16 cellular contexts compared by ENCODE assay signal in genomic region chr6:37779902-37780628, GRCh38. TPM values are rescaled to one million over a fixed set of nuclear protein-coding genes. Genes with fewer than 3 reads are reported as not detected.
DNase-seq lines count a peak whose midpoint lies in the region; ATAC-seq, FAIRE-seq and TF ChIP-seq lines count a peak whose summit lies in the region.
"Had no signal": no experiment of that assay in that cellular context is flagged by ENCODE, and none has a peak within 500 bp of the region (broad histone marks: within the 10 kb centered on the region; RNA-seq: fewer than 3 reads in every experiment).

No MANE protein-coding gene starts in this region.

- no CpG with 5 or more reads among the region's 7 CpGs for WGBS in mesendoderm (ENCODE audit: extremely low coverage, insufficient coverage, low lambda C conversion rate)

- H3K27me3 ChIP-seq in HUES48 (ENCODE audit: control insufficient read depth, insufficient read depth, low read length) (peaks cover 45% of the 10 kb centered on the region), mesendoderm (ENCODE audit: insufficient read depth, low read length, poor library complexity) (no peaks in the 10 kb centered on the region)

- H2AK5ac ChIP-seq in mesendoderm (ENCODE audit: low read length), result no peak overlapping the region

- peak; percentile 64 for FAIRE-seq in GM18507 (lab: Jason Lieb, UNC)
- FAIRE-seq: D721Med had no signal

- H3K4me1 Mint-ChIP-seq in natural killer cell treated with Interleukin-12 subunit alpha and Interleukin-12 subunit beta and Interleukin-15 and Interleukin-18, amount 100 ng/mL, for 72 hours (ENCODE audit: low read depth in 2 of 2), result peaks cover 14 to 17% of the 10 kb centered on the region in 2 donors
- peaks cover 16% of the 10 kb centered on the region for H3K4me1 Mint-ChIP-seq in activated T-cell treated with anti-CD3 and anti-CD28 coated beads, Interleukin-2, amount 50 U/mL, for 4 hours (ENCODE audit: low read depth)

- H3K27ac ChIP-seq in HUES48 (ENCODE audit: low read depth, low read length) (peak overlapping the region; percentile 17), mesendoderm (ENCODE audit: low read depth, low read length) (no peak overlapping the region)
- H3K27ac ChIP-seq: RWPE1 had no signal

- H3K23ac ChIP-seq in mesendoderm (ENCODE audit: low read length), result no peak overlapping the region

- H3K27me3 Mint-ChIP-seq in natural killer cell treated with Interleukin-12 subunit alpha and Interleukin-12 subunit beta and Interleukin-15 and Interleukin-18, amount 100 ng/mL, for 72 hours, result peaks cover 14 to 18% of the 10 kb centered on the region in 2 donors
- H3K27me3 Mint-ChIP-seq in activated T-cell treated with anti-CD3 and anti-CD28 coated beads, Interleukin-2, amount 50 U/mL, for 4 hours (ENCODE audit: low read depth), result peaks cover 35% of the 10 kb centered on the region

- H3K4me3 Mint-ChIP-seq in natural killer cell treated with Interleukin-12 subunit alpha and Interleukin-12 subunit beta and Interleukin-15 and Interleukin-18, amount 100 ng/mL, for 72 hours, result no peak overlapping the region
- no peak overlapping the region for H3K4me3 Mint-ChIP-seq in activated T-cell treated with anti-CD3 and anti-CD28 coated beads, Interleukin-2, amount 50 U/mL, for 4 hours
- H3K4me3 Mint-ChIP-seq: B cell; CD4-positive, alpha-beta memory T cell had no signal

- H3K4me3 ChIP-seq in HUES48 (ENCODE audit: low read depth, low read length), result no peak overlapping the region
- no peak overlapping the region for H3K4me3 ChIP-seq in mesendoderm (ENCODE audit: low read length)

- no peak overlapping the region for H2BK15ac ChIP-seq in mesendoderm (replicated peaks; ENCODE audit: low read depth)

- H4K5ac ChIP-seq in mesendoderm (ENCODE audit: low read length), result peak overlapping the region; percentile 19

- H3K79me2 ChIP-seq in mesendoderm (ENCODE audit: control insufficient read depth, insufficient read depth, low read length), result no peaks in the 10 kb centered on the region

- H3K56ac ChIP-seq in mesendoderm (ENCODE audit: low read length), result peak overlapping the region; percentile 43

- H3K9me3 Mint-ChIP-seq in natural killer cell treated with Interleukin-12 subunit alpha and Interleukin-12 subunit beta and Interleukin-15 and Interleukin-18, amount 100 ng/mL, for 72 hours, result no peaks in the 10 kb centered on the region
- no peaks in the 10 kb centered on the region for H3K9me3 Mint-ChIP-seq in activated T-cell treated with anti-CD3 and anti-CD28 coated beads, Interleukin-2, amount 50 U/mL, for 4 hours
- H3K9me3 Mint-ChIP-seq: CD4-positive, alpha-beta memory T cell; IgD-negative memory B cell had no signal

- no peak for TF ChIP-seq POLR2A in erythroblast (IDR thresholded peaks at IDR 0.05; ENCODE audit: low read length)

- ATAC-seq in natural killer cell treated with Interleukin-12 subunit alpha and Interleukin-12 subunit beta and Interleukin-15 and Interleukin-18, amount 100 ng/mL, for 72 hours, result no peak
- ATAC-seq in activated T-cell treated with anti-CD3 and anti-CD28 coated beads, Interleukin-2, amount 50 U/mL, for 4 hours, result no peak
- ATAC-seq: PC-3 had no signal

- no peaks in the 10 kb centered on the region for H3K36me3 Mint-ChIP-seq in natural killer cell treated with Interleukin-12 subunit alpha and Interleukin-12 subunit beta and Interleukin-15 and Interleukin-18, amount 100 ng/mL, for 72 hours
- H3K36me3 Mint-ChIP-seq in activated T-cell treated with anti-CD3 and anti-CD28 coated beads, Interleukin-2, amount 50 U/mL, for 4 hours (ENCODE audit: insufficient read depth), result no peaks in the 10 kb centered on the region
- H3K36me3 Mint-ChIP-seq: CD4-positive, alpha-beta memory T cell; IgD-negative memory B cell had no signal

- no peak overlapping the region for H3K4me2 ChIP-seq in mesendoderm (ENCODE audit: low read length)

- no peak overlapping the region for H3K4ac ChIP-seq in mesendoderm (ENCODE audit: low read depth, low read length)

- no peak overlapping the region for H3K27ac Mint-ChIP-seq in natural killer cell treated with Interleukin-12 subunit alpha and Interleukin-12 subunit beta and Interleukin-15 and Interleukin-18, amount 100 ng/mL, for 72 hours
- H3K27ac Mint-ChIP-seq: B cell; CD4-positive, alpha-beta memory T cell; IgD-negative memory B cell had no signal

- H3K9ac ChIP-seq in HUES48 (ENCODE audit: low read depth, low read length) (no peak overlapping the region), mesendoderm (ENCODE audit: low read length) (no peak overlapping the region)

- H3K4me1 ChIP-seq in HUES48 (ENCODE audit: control insufficient read depth, insufficient read depth, low read length), result peaks cover 51% of the 10 kb centered on the region
- H3K4me1 ChIP-seq in mesendoderm (ENCODE audit: control insufficient read depth, low read depth, low read length), result peaks cover 22% of the 10 kb centered on the region

- H3K9me3 ChIP-seq in HUES48 (ENCODE audit: control insufficient read depth, insufficient read depth, low read length), result no peaks in the 10 kb centered on the region

- H3K36me3 ChIP-seq in HUES48 (ENCODE audit: control insufficient read depth, insufficient read depth, low read length), result no peaks in the 10 kb centered on the region
- H3K36me3 ChIP-seq in mesendoderm (ENCODE audit: control insufficient read depth, insufficient read depth, low read length), result no peaks in the 10 kb centered on the region

- H3K18ac ChIP-seq in mesendoderm (ENCODE audit: low read length), result no peak overlapping the region

- H2BK5ac ChIP-seq in mesendoderm (ENCODE audit: low read length), result no peak overlapping the region

- no peaks in the 10 kb centered on the region for H3K79me1 ChIP-seq in mesendoderm (ENCODE audit: low read length)

- no peak overlapping the region for H2BK120ac ChIP-seq in mesendoderm (ENCODE audit: low read depth, low read length)

- no peak for DNase-seq in GM18507 (ENCODE audit: extremely low spot score, insufficient read length, low read depth)
- DNase-seq in NCI-H2171 treated with DMSO at 0.1 percent for 48 hours (lab: John Stamatoyannopoulos, UW), result peak; percentile 80
- DNase-seq in mesendoderm, result no peak
- DNase-seq in natural killer cell treated with Interleukin-12 subunit alpha and Interleukin-12 subunit beta and Interleukin-15 and Interleukin-18, amount 100 ng/mL, for 72 hours (ENCODE audit: low spot score), result no peak
- no peak for DNase-seq in erythroblast (lab: John Stamatoyannopoulos, UW)
- no peak for DNase-seq in activated T-cell treated with anti-CD3 and anti-CD28 coated beads, Interleukin-2, amount 50 U/mL, for 4 hours
- DNase-seq: CD4-positive, alpha-beta memory T cell; NCI-H2081 treated with DMSO at 0.1 percent for 48 hours; NCI-H748 treated with DMSO at 0.1 percent for 48 hours; PC-3; T-helper 2 cell had no signal

- H4K8ac ChIP-seq in mesendoderm (ENCODE audit: low read depth, low read length), result no peak overlapping the region

RNA-seq across cellular contexts. Expression of gene ZFAND3, which starts 39.5 kb away (rescaled TPM):
- polyA plus RNA-seq in mesendoderm (2013, experiment 1 of 2), result 37.9 TPM
- 41.6 TPM for polyA plus RNA-seq in mesendoderm (2013, experiment 2 of 2)
- total RNA-seq in natural killer cell treated with Interleukin-12 subunit alpha and Interleukin-12 subunit beta and Interleukin-15 and Interleukin-18, amount 100 ng/mL, for 72 hours, result 100 to 1,000 TPM in 1 of 2 donors, 10 to 100 TPM in 1; 51.0 to 100 TPM
- total RNA-seq in activated T-cell treated with anti-CD3 and anti-CD28 coated beads, Interleukin-2, amount 50 U/mL, for 4 hours, result 10 to 100 TPM; 21.5 to 31.4 (median 30.8) TPM
